In genomic region chr5:118518720-118519119, GRCh38 we compare ENCODE assay signal across 7 cellular contexts.
"Had no signal": no experiment of that assay in that cellular context is flagged by ENCODE, and none has a peak within 500 bp of the region (broad histone marks: within the 10 kb centered on the region; RNA-seq: fewer than 3 reads in every experiment).

No MANE protein-coding gene starts in this region.

- H3K27me3 Mint-ChIP-seq: IgD-negative memory B cell had no signal

- H3K27ac ChIP-seq: GM23248, HL-60 had no signal

- H3K27ac Mint-ChIP-seq: IgD-negative memory B cell had no signal

- H2AFZ ChIP-seq: GM23248 had no signal

- H3K36me3 Mint-ChIP-seq: IgD-negative memory B cell had no signal

- H3K4me3 Mint-ChIP-seq: IgD-negative memory B cell had no signal

- H3K4me3 ChIP-seq: GM23248 had no signal

- DNase-seq: GM23248, GOT3, H7, HCEC 1CT, KBM-7 had no signal

- H3K4me1 Mint-ChIP-seq: IgD-negative memory B cell had no signal
